Comparison of ENCODE assay signal across 32 cellular contexts in genomic region chr3:195125646-195126045, GRCh38.
"Had no signal": no experiment of that assay in that cellular context is flagged by ENCODE, and none has a peak within 500 bp of the region (broad histone marks: within the 10 kb centered on the region; RNA-seq: fewer than 3 reads in every experiment).

No MANE protein-coding gene starts in this region.

- DNase-seq: activated CD4-positive, alpha-beta memory T cell treated with anti-CD3 and anti-CD28 coated beads, Interleukin-2, amount 10 ng/mL, durations not matched to agents 7 days and 5 days; activated CD4-positive, alpha-beta T cell treated with anti-CD3 and anti-CD28 coated beads for 4 hours; activated CD4-positive, alpha-beta T cell treated with anti-CD3 and anti-CD28 coated beads, Interleukin-2, amount 50 U/mL, for 1 hour; activated CD4-positive, CD25-positive, alpha-beta regulatory T cell treated with anti-CD3 and anti-CD28 coated beads, Interleukin-2, amount 50 U/mL, for 72 hours; activated CD8-positive, alpha-beta memory T cell treated with anti-CD3 and anti-CD28 coated beads for 24 hours; activated gamma-delta T cell; activated naive CD4-positive, alpha-beta T cell treated with Interleukin-2 at 50 U/mL for 16 hours; activated naive CD8-positive, alpha-beta T cell treated with anti-CD3 and anti-CD28 coated beads, Interleukin-2, amount 10 ng/mL, durations not matched to agents 7 days and 5 days; activated T-cell treated with anti-CD3 and anti-CD28 coated beads, Interleukin-2, amount 50 U/mL, for 1 hour; activated T-cell treated with anti-CD3 and anti-CD28 coated beads, Interleukin-2, amount 50 U/mL, for 72 hours; amygdala; Kasumi-1; MM.1S; MV-4-11; NCI-H1092; NCI-H1436 treated with DMSO at 0.1 percent for 48 hours; NCI-H1694 treated with DMSO at 0.1 percent for 48 hours; NCI-H2029; NCI-H2107; NCI-H2171; NCI-H510A; NCI-H774; SHP77; SK-N-SH had no signal

- H3K27ac Mint-ChIP-seq: activated CD4-positive, alpha-beta memory T cell treated with anti-CD3 and anti-CD28 coated beads, Interleukin-2, amount 10 ng/mL, durations not matched to agents 7 days and 5 days; activated naive CD4-positive, alpha-beta T cell treated with anti-CD3 and anti-CD28 coated beads, Interleukin-2, amount 50 U/mL, for 24 hours; activated naive CD8-positive, alpha-beta T cell treated with anti-CD3 and anti-CD28 coated beads, Interleukin-2, amount 10 ng/mL, durations not matched to agents 7 days and 5 days; activated T-cell treated with anti-CD3 and anti-CD28 coated beads, Interleukin-2, amount 50 U/mL, for 72 hours; activated T-helper 2 cell treated with anti-CD3 and anti-CD28 coated beads, Interferon-gamma antibody, Interleukin-2, Interleukin-4, amounts not matched to agents 10 μg/mL and 5 μg/mL and 100 μg/mL, durations not matched to agents 14 hours and 24 hours and 36 hours; T-helper 1 cell treated with Interleukin-12 subunit alpha and Interleukin-12 subunit beta and Interleukin-4 antibody, amounts not matched to agents 30 μg/mL and 1 μg/mL, for 36 hours; T-helper 2 cell treated with Interferon-gamma antibody and Interleukin-4, amounts not matched to agents 5 μg/mL and 100 μg/mL, for 36 hours had no signal

- H3K4me2 ChIP-seq: SK-N-SH had no signal

- H3K27ac ChIP-seq: ascending aorta, SJSA1 had no signal

- H3K9ac ChIP-seq: SK-N-SH had no signal

- H3K36me3 ChIP-seq: ascending aorta, breast epithelium, SJSA1 had no signal

- H3K4me3 ChIP-seq: ascending aorta, breast epithelium, SJSA1 had no signal

- H3K4me3 Mint-ChIP-seq: activated CD4-positive, alpha-beta memory T cell treated with anti-CD3 and anti-CD28 coated beads, Interleukin-2, amount 10 ng/mL, durations not matched to agents 7 days and 5 days; activated naive CD4-positive, alpha-beta T cell treated with anti-CD3 and anti-CD28 coated beads, Interleukin-2, amount 50 U/mL, for 24 hours; activated naive CD8-positive, alpha-beta T cell treated with anti-CD3 and anti-CD28 coated beads, Interleukin-2, amount 10 ng/mL, durations not matched to agents 7 days and 5 days; activated T-cell treated with anti-CD3 and anti-CD28 coated beads, Interleukin-2, amount 50 U/mL, for 72 hours; T-helper 1 cell treated with Interleukin-12 subunit alpha and Interleukin-12 subunit beta and Interleukin-4 antibody, amounts not matched to agents 30 μg/mL and 1 μg/mL, for 36 hours; T-helper 2 cell treated with Interferon-gamma antibody and Interleukin-4, amounts not matched to agents 5 μg/mL and 100 μg/mL, for 36 hours had no signal

- H3K9me3 Mint-ChIP-seq: activated CD4-positive, alpha-beta memory T cell treated with anti-CD3 and anti-CD28 coated beads, Interleukin-2, amount 10 ng/mL, durations not matched to agents 7 days and 5 days; activated naive CD4-positive, alpha-beta T cell treated with anti-CD3 and anti-CD28 coated beads, Interleukin-2, amount 50 U/mL, for 24 hours; activated T-cell treated with anti-CD3 and anti-CD28 coated beads, Interleukin-2, amount 50 U/mL, for 72 hours; activated T-helper 2 cell treated with anti-CD3 and anti-CD28 coated beads, Interferon-gamma antibody, Interleukin-2, Interleukin-4, amounts not matched to agents 10 μg/mL and 5 μg/mL and 100 μg/mL, durations not matched to agents 14 hours and 24 hours and 36 hours; T-helper 1 cell treated with Interleukin-12 subunit alpha and Interleukin-12 subunit beta and Interleukin-4 antibody, amounts not matched to agents 30 μg/mL and 1 μg/mL, for 36 hours; T-helper 2 cell treated with Interferon-gamma antibody and Interleukin-4, amounts not matched to agents 5 μg/mL and 100 μg/mL, for 36 hours had no signal

- H3K27me3 ChIP-seq: ascending aorta, breast epithelium, SJSA1 had no signal

- ATAC-seq: activated T-cell treated with anti-CD3 and anti-CD28 coated beads, Interleukin-2, amount 50 U/mL, for 72 hours; Panc1 had no signal

- H3K9me2 ChIP-seq: SK-N-SH had no signal

- H3K27me3 Mint-ChIP-seq: activated CD4-positive, alpha-beta memory T cell treated with anti-CD3 and anti-CD28 coated beads, Interleukin-2, amount 10 ng/mL, durations not matched to agents 7 days and 5 days; activated naive CD4-positive, alpha-beta T cell treated with anti-CD3 and anti-CD28 coated beads, Interleukin-2, amount 50 U/mL, for 24 hours; activated naive CD8-positive, alpha-beta T cell treated with anti-CD3 and anti-CD28 coated beads, Interleukin-2, amount 10 ng/mL, durations not matched to agents 7 days and 5 days had no signal

- H3K9me3 ChIP-seq: ascending aorta, breast epithelium, SJSA1, SK-N-SH had no signal

- H3K4me1 ChIP-seq: ascending aorta, breast epithelium had no signal
